ENCODE assay signal across 1 cellular context in the genomic region with DNA sequence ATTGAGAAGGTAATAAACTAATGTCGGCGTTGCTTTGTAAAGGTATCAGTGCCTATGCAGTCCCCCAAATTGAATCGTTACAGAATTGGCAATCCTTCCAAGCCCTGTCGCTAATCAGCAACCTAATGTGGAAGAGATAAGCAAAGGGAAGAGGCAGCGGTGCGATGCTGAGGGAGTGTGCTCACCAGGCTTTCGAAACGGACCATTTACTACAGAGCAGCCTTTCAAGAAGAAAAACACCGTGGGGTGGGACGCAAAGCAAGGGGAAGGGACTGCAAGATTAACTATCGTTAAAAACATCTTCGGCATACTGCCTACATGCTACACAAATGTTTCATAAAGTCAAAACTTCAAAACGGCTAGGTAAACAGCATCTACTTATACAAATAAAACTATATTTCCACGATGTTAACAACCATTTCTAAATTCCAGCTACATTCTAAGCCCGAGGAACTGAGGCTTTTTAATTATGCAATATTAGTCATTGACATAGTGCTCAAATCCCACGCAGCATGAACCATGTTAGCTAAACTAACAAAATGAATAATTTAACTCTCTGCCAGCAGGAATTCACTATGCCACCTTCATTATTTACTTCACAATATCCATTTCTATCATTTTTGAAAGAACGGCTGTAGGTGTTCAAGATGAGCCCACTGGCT.
TF ChIP-seq lines count a peak whose summit lies in the region.

No MANE protein-coding gene starts in this region.

TF ChIP-seq in K562, 482 proteins besides CTCF, POLR2A, EP300 and RAD21:
- TF ChIP-seq DPF2 (IDR thresholded peaks at IDR 0.05) (0 out of 2 replicates have a peak, but pooled peaks have one; percentile 27), ATF1 (CRISPR knock-in tag; IDR thresholded peaks at IDR 0.05) (no peak), ATF1 (tag; IDR thresholded peaks at IDR 0.05) (0 out of 2 replicates have a peak, but pooled peaks have one; percentile 14), RCOR1 (IDR thresholded peaks at IDR 0.05; ENCODE audit: borderline replicate concordance in 1 of 2, low read depth in 2 of 2, low read length in 2 of 2) (peak in 1 of 2 experiments; percentile 85; a peak in 2 of 4 replicates), CBFA2T3 (IDR thresholded peaks at IDR 0.05) (peak; percentile 44), KDM1A (IDR thresholded peaks at IDR 0.05) (peak; percentile 33 to 47; a peak in 2 of 4 replicates), MECOM (CRISPR knock-in tag; IDR thresholded peaks at IDR 0.05) (0 out of 2 replicates have a peak, but pooled peaks have one; percentile 13), CEBPB (tag; IDR thresholded peaks at IDR 0.05) (0 out of 2 replicates have a peak, but pooled peaks have one; percentile 36), HDAC1 (IDR thresholded peaks at IDR 0.05) (no peak), MED1 (CRISPR knock-in tag; IDR thresholded peaks at IDR 0.05; ENCODE audit: borderline replicate concordance) (no peak), CXXC5 (CRISPR knock-in tag; IDR thresholded peaks at IDR 0.05) (0 out of 2 replicates have a peak, but pooled peaks have one; percentile 31), CEBPG (CRISPR knock-in tag; IDR thresholded peaks at IDR 0.05) (no peak), CEBPG (tag; conservative IDR thresholded peaks at IDR 0.05 in 1 of 2, IDR thresholded peaks at IDR 0.05 in 1 of 2) (peak in 1 of 2 experiments; percentile 20; a peak in 1 of 4 replicates), ARID1B (IDR thresholded peaks at IDR 0.05) (0 out of 2 replicates have a peak, but pooled peaks have one; percentile 19)
- TF ChIP-seq, protein P1, sequence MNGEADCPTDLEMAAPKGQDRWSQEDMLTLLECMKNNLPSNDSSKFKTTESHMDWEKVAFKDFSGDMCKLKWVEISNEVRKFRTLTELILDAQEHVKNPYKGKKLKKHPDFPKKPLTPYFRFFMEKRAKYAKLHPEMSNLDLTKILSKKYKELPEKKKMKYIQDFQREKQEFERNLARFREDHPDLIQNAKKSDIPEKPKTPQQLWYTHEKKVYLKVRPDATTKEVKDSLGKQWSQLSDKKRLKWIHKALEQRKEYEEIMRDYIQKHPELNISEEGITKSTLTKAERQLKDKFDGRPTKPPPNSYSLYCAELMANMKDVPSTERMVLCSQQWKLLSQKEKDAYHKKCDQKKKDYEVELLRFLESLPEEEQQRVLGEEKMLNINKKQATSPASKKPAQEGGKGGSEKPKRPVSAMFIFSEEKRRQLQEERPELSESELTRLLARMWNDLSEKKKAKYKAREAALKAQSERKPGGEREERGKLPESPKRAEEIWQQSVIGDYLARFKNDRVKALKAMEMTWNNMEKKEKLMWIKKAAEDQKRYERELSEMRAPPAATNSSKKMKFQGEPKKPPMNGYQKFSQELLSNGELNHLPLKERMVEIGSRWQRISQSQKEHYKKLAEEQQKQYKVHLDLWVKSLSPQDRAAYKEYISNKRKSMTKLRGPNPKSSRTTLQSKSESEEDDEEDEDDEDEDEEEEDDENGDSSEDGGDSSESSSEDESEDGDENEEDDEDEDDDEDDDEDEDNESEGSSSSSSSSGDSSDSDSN (IDR thresholded peaks at IDR 0.05; ENCODE audit: borderline replicate concordance in 1 of 2, low read depth in 2 of 2, low read length in 2 of 2): 0 out of 4 replicates have a peak, but pooled peaks of 1 of the 2 experiments have one; percentile 61
- TF ChIP-seq, protein P2, sequence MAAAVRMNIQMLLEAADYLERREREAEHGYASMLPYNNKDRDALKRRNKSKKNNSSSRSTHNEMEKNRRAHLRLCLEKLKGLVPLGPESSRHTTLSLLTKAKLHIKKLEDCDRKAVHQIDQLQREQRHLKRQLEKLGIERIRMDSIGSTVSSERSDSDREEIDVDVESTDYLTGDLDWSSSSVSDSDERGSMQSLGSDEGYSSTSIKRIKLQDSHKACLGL (CRISPR knock-in tag; IDR thresholded peaks at IDR 0.05; ENCODE audit: borderline replicate concordance, poor library complexity, severe bottlenecking): no peak
